Comparison of ENCODE assay signal across 23 cellular contexts in genomic region chr4:125370478-125370877, GRCh38.
"Had no signal": no experiment of that assay in that cellular context is flagged by ENCODE, and none has a peak within 500 bp of the region (broad histone marks: within the 10 kb centered on the region; RNA-seq: fewer than 3 reads in every experiment).

No MANE protein-coding gene starts in this region.

- H3K9me3 ChIP-seq: esophagus muscularis mucosa, gastroesophageal sphincter, left lung, lower lobe of right lung, mucosa of descending colon had no signal

- H3K27ac ChIP-seq: dorsolateral prefrontal cortex, foreskin keratinocyte, gastroesophageal sphincter, heart right ventricle, left lung, lower lobe of right lung had no signal

- H3K4me3 ChIP-seq: coronary artery, dorsolateral prefrontal cortex, esophagus muscularis mucosa, gastroesophageal sphincter, heart right ventricle, left lung, lower lobe of right lung, mucosa of descending colon had no signal

- H3K4me1 ChIP-seq: left lung, lower lobe of right lung had no signal

- ATAC-seq: foreskin keratinocyte, gastroesophageal sphincter, heart right ventricle, left cardiac atrium, left lung, left ventricle myocardium superior, lower lobe of right lung, mucosa of descending colon had no signal

- H3K36me3 ChIP-seq: esophagus muscularis mucosa, gastroesophageal sphincter, heart right ventricle, left lung, lower lobe of right lung had no signal

- H3K27me3 ChIP-seq: dorsolateral prefrontal cortex, esophagus muscularis mucosa, foreskin keratinocyte, gastroesophageal sphincter, heart right ventricle, left lung had no signal

- DNase-seq: dermis blood vessel endothelial cell; dorsolateral prefrontal cortex; effector CD4-positive, alpha-beta T cell; effector memory CD4-positive, alpha-beta T cell; foreskin keratinocyte; glutamatergic neuron; head of caudate nucleus; heart right ventricle; hippocampal formation; left cardiac atrium; left lung; left ventricle myocardium superior; lower lobe of right lung; mesenchymal stem cell; mucosa of descending colon; naive B cell had no signal

- FAIRE-seq: colon, endothelial cell of umbilical vein, islet of Langerhans, keratinocyte had no signal
